Comparison of ENCODE assay signal across 19 cellular contexts in genomic region chr7:81333004-81333403, GRCh38.
A peak's percentile ranks its signal among the peaks of the same experiment; 100 is the strongest.
DNase-seq lines count a peak whose midpoint lies in the region; ATAC-seq and TF ChIP-seq lines count a peak whose summit lies in the region.
"Had no signal": no experiment of that assay in that cellular context is flagged by ENCODE, and none has a peak within 500 bp of the region (broad histone marks: within the 10 kb centered on the region; RNA-seq: fewer than 3 reads in every experiment).

No MANE protein-coding gene starts in this region.

- TF ChIP-seq CTCF in upper lobe of right lung (IDR thresholded peaks at IDR 0.05) = no peak

- no peaks in the 10 kb centered on the region for H3K9me3 ChIP-seq in upper lobe of right lung
- H3K9me3 ChIP-seq: A549, colonic mucosa, prostate gland, testis had no signal

- H3K27ac ChIP-seq in upper lobe of right lung = no peak overlapping the region
- H3K27ac ChIP-seq: A549, colonic mucosa, prostate gland, testis had no signal

- intact Hi-C loops in upper lobe of right lung (cut with DNase I) = no loop called here

- DNase-seq in ACHN = peak; percentile 10
- DNase-seq in HS-5 (ENCODE audit: low read depth) = peak; percentile 28
- peak; percentile 61 for DNase-seq in astrocyte of the hippocampus (ENCODE audit: low read depth, low spot score)
- DNase-seq in hepatic stellate cell (ENCODE audit: low spot score) = peak; percentile 24
- DNase-seq in NCI-H2171 (lab: John Stamatoyannopoulos, UW) = no peak
- no peak for DNase-seq in upper lobe of right lung
- DNase-seq: activated T-cell treated with anti-CD3 and anti-CD28 coated beads, Interleukin-2, amount 50 U/mL, for 72 hours; colonic mucosa; left ventricle myocardium superior; NCI-H1092 treated with DMSO at 0.1 percent for 48 hours; NCI-H2171 treated with DMSO at 0.1 percent for 48 hours; stimulated activated CD4-positive, alpha-beta T cell treated with anti-CD3 and anti-CD28 coated beads, Interleukin-1b, Interleukin-23, amount 100 ng/mL, for 48 hours; T1000; testis had no signal

- no peak overlapping the region for H3K4me3 ChIP-seq in upper lobe of right lung
- H3K4me3 ChIP-seq: A549, colonic mucosa, prostate gland, testis had no signal

- H3K27me3 ChIP-seq in upper lobe of right lung = no peaks in the 10 kb centered on the region
- H3K27me3 ChIP-seq: colonic mucosa, testis had no signal

- no peaks in the 10 kb centered on the region for H3K36me3 ChIP-seq in upper lobe of right lung
- H3K36me3 ChIP-seq: colonic mucosa, prostate gland had no signal

- in situ Hi-C loops in ACHN (cut with HindIII; ENCODE audit: low pct_ligation_motif_present, low pct_unique_long_range_greater_than_20kb, low sequenced_read_pairs) = no loop called here

- H3K4me1 ChIP-seq in upper lobe of right lung = no peaks in the 10 kb centered on the region
- H3K4me1 ChIP-seq: A549, colonic mucosa, prostate gland, testis had no signal

- ATAC-seq in GM21367 (IDR thresholded peaks at IDR 0.05; ENCODE audit: unreplicated experiment) (no peak), GM18511 (IDR thresholded peaks at IDR 0.05; ENCODE audit: unreplicated experiment) (no peak), upper lobe of right lung (no peak)
- ATAC-seq: A549; activated T-cell treated with anti-CD3 and anti-CD28 coated beads, Interleukin-2, amount 50 U/mL, for 72 hours; HepG2; left ventricle myocardium superior had no signal

Comparison
In these comparisons a context has a peak if more than half of its experiments do, and no peak if none do; other contexts are left out.
1. DNase-seq: peak in ACHN (single experiment), HS-5 (single experiment), astrocyte of the hippocampus (single experiment) and hepatic stellate cell (single experiment); none in NCI-H2171 (single experiment) and upper lobe of right lung (single experiment).